ENCODE assay signal across 9 cellular contexts in the genomic region with DNA sequence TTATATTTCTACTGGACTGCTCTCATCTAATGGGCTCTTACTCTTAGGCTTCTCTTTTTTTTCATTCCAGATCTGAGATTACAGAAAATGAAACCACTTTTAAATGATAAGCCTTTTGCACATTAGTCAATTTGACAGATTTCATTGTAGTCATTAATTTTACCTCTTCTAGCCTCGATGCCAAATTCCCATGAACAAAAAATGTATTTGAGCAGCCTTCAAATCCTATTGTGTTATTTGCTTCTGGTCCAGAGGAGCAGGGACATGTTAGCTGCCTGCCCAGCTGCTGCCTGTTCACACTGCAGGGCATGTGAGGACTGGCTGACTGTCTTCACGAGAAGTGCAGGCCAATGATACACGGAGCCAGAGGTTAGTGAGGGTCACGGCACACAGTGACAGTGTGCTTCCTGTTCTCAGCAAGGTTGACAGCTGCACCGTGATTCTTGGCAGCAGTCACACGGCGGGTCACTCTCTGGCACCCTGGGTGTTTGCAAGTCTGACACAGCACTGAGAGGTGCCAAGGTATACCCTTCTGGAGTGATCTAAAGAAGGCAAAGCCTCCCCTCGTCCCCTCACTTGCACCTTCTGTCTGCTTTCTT. TPM values are rescaled to one million over a fixed set of nuclear protein-coding genes. Genes with fewer than 3 reads are reported as not detected.
DNase-seq lines count a peak whose midpoint lies in the region; ATAC-seq, FAIRE-seq and TF ChIP-seq lines count a peak whose summit lies in the region.
"Had no signal": no experiment of that assay in that cellular context is flagged by ENCODE, and none has a peak within 500 bp of the region (broad histone marks: within the 10 kb centered on the region; RNA-seq: fewer than 3 reads in every experiment).

No MANE protein-coding gene starts in this region.

- H4K20me1 ChIP-seq in OCI-LY1 (ENCODE audit: insufficient read depth, low read length) = no peaks in the 10 kb centered on the region
- H4K20me1 ChIP-seq in mammary epithelial cell (ENCODE audit: insufficient read depth, low read length) = no peaks in the 10 kb centered on the region
- H4K20me1 ChIP-seq in GM23338 (replicated peaks; ENCODE audit: insufficient read depth) = no peaks in the 10 kb centered on the region

- FAIRE-seq in urothelium cell line (lab: Jason Lieb, UNC) = peak; percentile 82

- CTCF ChIA-PET in mammary epithelial cell (lab: Charles Lee; ENCODE audit: low non-redundant PET) = no interaction called here

- H3K27me3 ChIP-seq in OCI-LY1 (ENCODE audit: insufficient read depth, low read length) = no peaks in the 10 kb centered on the region
- no peaks in the 10 kb centered on the region for H3K27me3 ChIP-seq in mammary epithelial cell (ENCODE audit: insufficient read depth, low read length)
- no peaks in the 10 kb centered on the region for H3K27me3 ChIP-seq in GM23338 (ENCODE audit: insufficient read depth)
- H3K27me3 ChIP-seq: neutrophil had no signal

- H3K9me2 ChIP-seq in OCI-LY1 (ENCODE audit: low read depth, low read length) (no peaks in the 10 kb centered on the region), GM23338 (ENCODE audit: insufficient read depth) (no peaks in the 10 kb centered on the region)

- BruUV-seq in mammary epithelial cell (replicated peaks; lab: Mats Ljungman, UMichigan) = no TSS peak

- H3K36me3 ChIP-seq in OCI-LY1 (ENCODE audit: insufficient read depth, low read length) = no peaks in the 10 kb centered on the region; the same call in 1 of the 2 replicates
- no peaks in the 10 kb centered on the region for H3K36me3 ChIP-seq in mammary epithelial cell (ENCODE audit: insufficient read depth, low read length)
- no peaks in the 10 kb centered on the region for H3K36me3 ChIP-seq in GM23338 (ENCODE audit: insufficient read depth)

- no peak overlapping the region for H2AFZ ChIP-seq in OCI-LY1 (ENCODE audit: low read length)
- peak overlapping the region; percentile 73 for H2AFZ ChIP-seq in mammary epithelial cell (ENCODE audit: low read depth, low read length)
- no peak overlapping the region for H2AFZ ChIP-seq in GM23338

- dilution Hi-C loops in mammary epithelial cell (cut with HindIII; ENCODE audit: low sequenced_read_pairs) = no loop called here

- H3K9me3 ChIP-seq in OCI-LY1 (ENCODE audit: low read length) = no peaks in the 10 kb centered on the region
- no peaks in the 10 kb centered on the region for H3K9me3 ChIP-seq in mammary epithelial cell (replicated peaks; ENCODE audit: insufficient read depth, low read length)
- H3K9me3 ChIP-seq: neutrophil had no signal

- intact Hi-C loops in mammary epithelial cell (cut with micrococcal nuclease) = no loop called here

- peaks cover 2% of the 10 kb centered on the region for H3K27me3 Mint-ChIP-seq in GM23338 (ENCODE audit: insufficient read depth, low read depth, poor library complexity)

- peaks cover 14% of the 10 kb centered on the region for H3K4me1 Mint-ChIP-seq in GM23338

- in situ Hi-C loops in mammary epithelial cell (cut with MboI; ENCODE audit: low sequenced_read_pairs in 2 of 2) = no loop called here

- peak overlapping the region; percentile 65 for H3K27ac ChIP-seq in OCI-LY1 (ENCODE audit: low read depth, low read length, poor library complexity, severe bottlenecking)
- H3K27ac ChIP-seq in mammary epithelial cell (ENCODE audit: insufficient read depth, low read depth, low read length) = no peak overlapping the region
- H3K27ac ChIP-seq in GM23338 (ENCODE audit: low read depth) = no peak overlapping the region
- H3K27ac ChIP-seq: neutrophil had no signal

- H3K4me3 ChIP-seq in OCI-LY1 (ENCODE audit: low read depth, low read length, poor library complexity, severe bottlenecking) (peak overlapping the region; percentile 12), mammary epithelial cell (replicated peaks in 1 of 3; ENCODE audit: insufficient read depth in 1 of 3, low read depth in 2 of 3, low read length in 3 of 3) (no peak overlapping the region), GM23338 (no peak overlapping the region)

- H3K4me1 ChIP-seq in OCI-LY1 (ENCODE audit: insufficient read depth, low read length, severe bottlenecking) (peaks cover 19% of the 10 kb centered on the region), mammary epithelial cell (ENCODE audit: insufficient read depth, low read length) (peaks cover 17% of the 10 kb centered on the region), GM23338 (ENCODE audit: insufficient read depth) (0 out of 2 replicates have a peak, but pooled peaks cover 4% of the 10 kb centered on the region)

- H3K79me2 ChIP-seq in OCI-LY1 (ENCODE audit: insufficient read depth, low read length) = no peaks in the 10 kb centered on the region
- no peaks in the 10 kb centered on the region for H3K79me2 ChIP-seq in mammary epithelial cell (ENCODE audit: insufficient read depth, low read length)
- H3K79me2 ChIP-seq in GM23338 (replicated peaks; ENCODE audit: insufficient read depth) = no peaks in the 10 kb centered on the region

- H3F3A ChIP-seq in OCI-LY1 (ENCODE audit: insufficient read depth, low read length) (no peaks in the 10 kb centered on the region), GM23338 (replicated peaks; ENCODE audit: low read depth) (no peaks in the 10 kb centered on the region)

- no peak overlapping the region for H3K4me3 Mint-ChIP-seq in GM23338

- H3K36me3 Mint-ChIP-seq in GM23338 (ENCODE audit: low read depth) = no peaks in the 10 kb centered on the region

- no peak for TF ChIP-seq CTCF in OCI-LY1 (IDR thresholded peaks at IDR 0.05; ENCODE audit: low read length)
- TF ChIP-seq CTCF in mammary epithelial cell (conservative IDR thresholded peaks at IDR 0.05 in 1 of 2, IDR thresholded peaks at IDR 0.05 in 1 of 2; ENCODE audit: extremely low read depth in 1 of 2, insufficient read depth in 1 of 2, low read depth in 1 of 2, low read length in 2 of 2) = no peak
- no peak for TF ChIP-seq CTCF in GM23338 (conservative IDR thresholded peaks at IDR 0.05; ENCODE audit: low read depth in 2 of 2)

- H3K27ac Mint-ChIP-seq in GM23338 = no peak overlapping the region

- H3K9ac ChIP-seq in OCI-LY1 (ENCODE audit: low read length) = peak overlapping the region; percentile 46; the same call in 1 of the 2 replicates
- no peak overlapping the region for H3K9ac ChIP-seq in mammary epithelial cell (ENCODE audit: insufficient read depth, low read length)

- H3K4me2 ChIP-seq in OCI-LY1 (ENCODE audit: low read length) = peak overlapping the region; percentile 59
- peak overlapping the region; percentile 62 for H3K4me2 ChIP-seq in mammary epithelial cell (ENCODE audit: insufficient read depth, low read depth, low read length)
- no peak overlapping the region for H3K4me2 ChIP-seq in GM23338

- DNase-seq in activated CD4-positive, CD25-positive, alpha-beta regulatory T cell treated with anti-CD3 and anti-CD28 coated beads, Interleukin-2, amount 50 U/mL, for 72 hours = no peak
- peak; percentile 62 for DNase-seq in mammary epithelial cell
- DNase-seq in medulla oblongata (ENCODE audit: extremely low spot score) = peak; percentile 86
- DNase-seq in urothelium cell line (ENCODE audit: low spot score) = no peak
- no peak for DNase-seq in GM23338 (ENCODE audit: low spot score)

- WGBS in mammary epithelial cell (ENCODE audit: low coverage, missing lambda C conversion rate) = 3% methylated on average over 6 of the region's 8 CpGs

- H3K9me3 Mint-ChIP-seq in GM23338 = no peaks in the 10 kb centered on the region

- peak; percentile 88 to 94 for ATAC-seq in activated CD4-positive, CD25-positive, alpha-beta regulatory T cell treated with anti-CD3 and anti-CD28 coated beads, Interleukin-2, amount 50 U/mL, for 24 hours
- ATAC-seq in HG03064 (IDR thresholded peaks at IDR 0.05; ENCODE audit: low read depth, unreplicated experiment) = peak; percentile 98
- ATAC-seq in GM23338 = no peak

TF ChIP-seq in GM23338, 12 proteins besides CTCF, POLR2A, EP300 and RAD21:
- TF ChIP-seq ZNF114 (CRISPR knock-in tag; IDR thresholded peaks at IDR 0.05) (no peak), POLR2AphosphoS5 (IDR thresholded peaks at IDR 0.05; ENCODE audit: low read depth) (no peak)

RNA-seq across cellular contexts. Expression of a gene that starts 40.8 kb away (rescaled TPM):
- 10 to 100 TPM in 1 of 2 donors, 1 to 10 TPM in 1; 8.6 to 16.2 TPM for total RNA-seq in mammary epithelial cell
- polyA plus RNA-seq in mammary epithelial cell (3.4 TPM), GM23338 (2016; fragmentation: Nextera tagmentation; extraction: Ambion mirVana) (1.3 and 1.7 TPM in 2 replicates)
- 9.9 TPM for polyA minus RNA-seq in mammary epithelial cell
- total RNA-seq in GM23338 (2014; rRNA removed; shearing (Covaris generic)) = 1.7 and 4.4 TPM in 2 replicates

Comparison
In these comparisons a context has a peak if more than half of its experiments do, and no peak if none do; other contexts are left out.
1. DNase-seq: peak in mammary epithelial cell (single experiment) and medulla oblongata (single experiment); none in activated CD4-positive, CD25-positive, alpha-beta regulatory T cell treated with anti-CD3 and anti-CD28 coated beads, Interleukin-2, amount 50 U/mL, for 72 hours (single experiment), urothelium cell line (single experiment) and GM23338 (single experiment).